In genomic region chr11:14359573-14360031, GRCh38 we compare ENCODE assay signal across 9 cellular contexts. TPM values are rescaled to one million over a fixed set of nuclear protein-coding genes. Genes with fewer than 3 reads are reported as not detected.
A peak's percentile ranks its signal among the peaks of the same experiment; 100 is the strongest.
DNase-seq lines count a peak whose midpoint lies in the region; ATAC-seq and TF ChIP-seq lines count a peak whose summit lies in the region.
"Had no signal": no experiment of that assay in that cellular context is flagged by ENCODE, and none has a peak within 500 bp of the region (broad histone marks: within the 10 kb centered on the region; RNA-seq: fewer than 3 reads in every experiment).

No MANE protein-coding gene starts in this region.

- no peaks in the 10 kb centered on the region for H3K27me3 Mint-ChIP-seq in activated T-cell treated with anti-CD3 and anti-CD28 coated beads, Interleukin-2, amount 50 U/mL, for 4 hours (ENCODE audit: low read depth)
- peaks cover 2% of the 10 kb centered on the region for H3K27me3 Mint-ChIP-seq in activated T-helper 1 cell treated with anti-CD3 and anti-CD28 coated beads, Interleukin-12 subunit alpha, Interleukin-12 subunit beta, Interleukin-2, Interleukin-4 antibody, amounts not matched to agents 30 ng/mL and 10 ng/mL and 1 ng/mL, durations not matched to agents 14 hours and 24 hours and 36 hours (ENCODE audit: insufficient read depth)
- peaks cover 2% of the 10 kb centered on the region in 3 donors for H3K27me3 Mint-ChIP-seq in immature natural killer cell (ENCODE audit: low read depth in 3 of 3)

- 38 to 70% methylated on average over 5 of the region's 5 CpGs for whole genome bisulfite sequencing in testis, 2 donors

- H3K27me3 ChIP-seq in testis, result no peaks in the 10 kb centered on the region

- peaks cover 22% of the 10 kb centered on the region for H3K4me1 Mint-ChIP-seq in activated T-cell treated with anti-CD3 and anti-CD28 coated beads, Interleukin-2, amount 50 U/mL, for 4 hours (ENCODE audit: low read depth)
- H3K4me1 Mint-ChIP-seq in activated T-helper 1 cell treated with anti-CD3 and anti-CD28 coated beads, Interleukin-12 subunit alpha, Interleukin-12 subunit beta, Interleukin-2, Interleukin-4 antibody, amounts not matched to agents 30 ng/mL and 10 ng/mL and 1 ng/mL, durations not matched to agents 14 hours and 24 hours and 36 hours (ENCODE audit: low read depth), result peaks cover 63% of the 10 kb centered on the region
- H3K4me1 Mint-ChIP-seq in immature natural killer cell, result peaks cover 38 to 45% of the 10 kb centered on the region in 2 donors

- H3K27ac Mint-ChIP-seq in activated T-helper 1 cell treated with anti-CD3 and anti-CD28 coated beads, Interleukin-12 subunit alpha, Interleukin-12 subunit beta, Interleukin-2, Interleukin-4 antibody, amounts not matched to agents 30 ng/mL and 10 ng/mL and 1 ng/mL, durations not matched to agents 14 hours and 24 hours and 36 hours, result peak overlapping the region; percentile 26
- H3K27ac Mint-ChIP-seq in immature natural killer cell, result peak overlapping the region in 5 of 6 donors; percentile 5 to 76 (median 25)
- H3K27ac Mint-ChIP-seq: dendritic cell treated with granulocyte-macrophage colony-stimulating factor and Interleukin-4, amounts not matched to agents 40 ng/mL and 50 ng/mL, for 4 days had no signal

- ATAC-seq in activated T-cell treated with anti-CD3 and anti-CD28 coated beads, Interleukin-2, amount 50 U/mL, for 4 hours, result no peak
- ATAC-seq in GM21447 (IDR thresholded peaks at IDR 0.05; ENCODE audit: unreplicated experiment), result no peak
- ATAC-seq in GM19351 (IDR thresholded peaks at IDR 0.05; ENCODE audit: unreplicated experiment), result no peak

- H3K36me3 Mint-ChIP-seq in activated T-cell treated with anti-CD3 and anti-CD28 coated beads, Interleukin-2, amount 50 U/mL, for 4 hours (ENCODE audit: insufficient read depth), result peaks cover 8% of the 10 kb centered on the region
- peaks cover 14% of the 10 kb centered on the region for H3K36me3 Mint-ChIP-seq in activated T-helper 1 cell treated with anti-CD3 and anti-CD28 coated beads, Interleukin-12 subunit alpha, Interleukin-12 subunit beta, Interleukin-2, Interleukin-4 antibody, amounts not matched to agents 30 ng/mL and 10 ng/mL and 1 ng/mL, durations not matched to agents 14 hours and 24 hours and 36 hours (ENCODE audit: low read depth)
- peaks cover 0 to 4% (median 0%) of the 10 kb centered on the region in 3 donors for H3K36me3 Mint-ChIP-seq in immature natural killer cell

- no peak for TF ChIP-seq POLR2A in testis (IDR thresholded peaks at IDR 0.05)

- TF ChIP-seq CTCF in testis (IDR thresholded peaks at IDR 0.05), result no peak

- H3K36me3 ChIP-seq in testis (ENCODE audit: low read depth, missing control alignments), result no peaks in the 10 kb centered on the region

- no peak for DNase-seq in activated T-cell treated with anti-CD3 and anti-CD28 coated beads, Interleukin-2, amount 50 U/mL, for 4 hours
- no peak for DNase-seq in activated T-cell treated with anti-CD3 and anti-CD28 coated beads, Interleukin-2, amount 50 U/mL, for 1 hour
- DNase-seq in activated T-helper 1 cell treated with anti-CD3 and anti-CD28 coated beads, Interleukin-12 subunit alpha, Interleukin-12 subunit beta, Interleukin-2, Interleukin-4 antibody, amounts not matched to agents 30 ng/mL and 10 ng/mL and 1 ng/mL, durations not matched to agents 14 hours and 24 hours and 36 hours (ENCODE audit: low spot score), result no peak
- no peak for DNase-seq in immature natural killer cell
- no peak for DNase-seq in testis
- DNase-seq in HuH-7 (ENCODE audit: low spot score), result no peak

- peak overlapping the region; percentile 80 to 86 for H3K4me3 ChIP-seq in testis

- no peaks in the 10 kb centered on the region for H3K9me3 Mint-ChIP-seq in activated T-cell treated with anti-CD3 and anti-CD28 coated beads, Interleukin-2, amount 50 U/mL, for 4 hours
- H3K9me3 Mint-ChIP-seq in activated T-helper 1 cell treated with anti-CD3 and anti-CD28 coated beads, Interleukin-12 subunit alpha, Interleukin-12 subunit beta, Interleukin-2, Interleukin-4 antibody, amounts not matched to agents 30 ng/mL and 10 ng/mL and 1 ng/mL, durations not matched to agents 14 hours and 24 hours and 36 hours, result no peaks in the 10 kb centered on the region
- no peaks in the 10 kb centered on the region for H3K9me3 Mint-ChIP-seq in immature natural killer cell
- H3K9me3 Mint-ChIP-seq: dendritic cell treated with granulocyte-macrophage colony-stimulating factor and Interleukin-4, amounts not matched to agents 40 ng/mL and 50 ng/mL, for 4 days had no signal

- no peak overlapping the region for H3K27ac ChIP-seq in testis

- no peaks in the 10 kb centered on the region for H3K9me3 ChIP-seq in testis

- peak overlapping the region; percentile 77 for H3K4me3 Mint-ChIP-seq in activated T-cell treated with anti-CD3 and anti-CD28 coated beads, Interleukin-2, amount 50 U/mL, for 4 hours
- H3K4me3 Mint-ChIP-seq in activated T-helper 1 cell treated with anti-CD3 and anti-CD28 coated beads, Interleukin-12 subunit alpha, Interleukin-12 subunit beta, Interleukin-2, Interleukin-4 antibody, amounts not matched to agents 30 ng/mL and 10 ng/mL and 1 ng/mL, durations not matched to agents 14 hours and 24 hours and 36 hours, result peak overlapping the region; percentile 71
- peak overlapping the region; percentile 73 to 85 (median 79) for H3K4me3 Mint-ChIP-seq in immature natural killer cell

- no peaks in the 10 kb centered on the region for H3K4me1 ChIP-seq in testis

- intact Hi-C loops in activated T-helper 1 cell treated with anti-CD3 and anti-CD28 coated beads, Interleukin-12 subunit alpha, Interleukin-12 subunit beta, Interleukin-2, Interleukin-4 antibody, amounts not matched to agents 30 ng/mL and 10 ng/mL and 1 ng/mL, durations not matched to agents 14 hours and 24 hours and 36 hours (cut with micrococcal nuclease), result loop anchor here (1.0 to 10.0 kb wide), 10 partner anchors 16 to 1085 kb away; partner anchors contain the start of genes BMAL1, COPB1 and PDE3B
- intact Hi-C loops in testis (cut with DNase I; ENCODE audit: low total_unique reads), result no loop called here

RNA-seq across cellular contexts. Expression of gene RRAS2, which starts 0.6 kb away (rescaled TPM):
- total RNA-seq in activated T-cell treated with anti-CD3 and anti-CD28 coated beads, Interleukin-2, amount 50 U/mL, for 4 hours, result 10 to 100 TPM; 49.2 to 56.9 (median 53.8) TPM
- total RNA-seq in activated T-helper 1 cell treated with anti-CD3 and anti-CD28 coated beads, Interleukin-12 subunit alpha, Interleukin-12 subunit beta, Interleukin-2, Interleukin-4 antibody, amounts not matched to agents 30 ng/mL and 10 ng/mL and 1 ng/mL, durations not matched to agents 14 hours and 24 hours and 36 hours, result 82.4 and 84.1 TPM in 2 replicates
- polyA plus RNA-seq in immature natural killer cell (10 to 100 TPM; 66.4 to 96.4 (median 85.9) TPM), testis (ENCODE audit: insufficient read depth, low read depth, low replicate concordance) (37.3 TPM)
- 10 to 100 TPM; 57.4 to 62.6 TPM for total RNA-seq in testis
